Comparison of ENCODE assay signal across 14 cellular contexts in the genomic region with DNA sequence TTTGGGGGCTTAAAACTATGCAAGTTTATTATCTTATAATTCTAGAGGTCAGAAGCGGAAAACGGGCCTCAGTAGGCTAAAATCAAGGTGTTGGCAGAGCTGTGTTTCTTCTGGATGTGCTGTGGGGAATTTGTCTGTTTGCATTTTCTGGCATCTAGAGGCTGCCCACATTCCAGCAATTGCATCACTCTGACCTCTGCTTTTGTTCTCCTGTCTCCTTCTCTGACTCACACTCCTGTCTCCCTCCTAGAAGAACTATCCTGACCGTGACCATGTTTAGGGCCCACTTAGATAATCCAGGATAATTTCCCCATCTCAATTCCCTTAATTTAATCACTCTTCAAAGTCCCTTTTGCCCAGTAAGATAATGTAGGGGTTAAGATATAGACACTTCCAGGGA.
DNase-seq lines count a peak whose midpoint lies in the region; TF ChIP-seq lines count a peak whose summit lies in the region.
"Had no signal": no experiment of that assay in that cellular context is flagged by ENCODE, and none has a peak within 500 bp of the region (broad histone marks: within the 10 kb centered on the region; RNA-seq: fewer than 3 reads in every experiment).

No MANE protein-coding gene starts in this region.

- H3K4me3 Mint-ChIP-seq in chondrocyte (ENCODE audit: unreplicated experiment), result no peak overlapping the region
- H3K4me3 Mint-ChIP-seq: activated naive CD8-positive, alpha-beta T cell treated with anti-CD3 and anti-CD28 coated beads for 36 hours; natural killer cell; type B pancreatic cell had no signal

- H3K27ac Mint-ChIP-seq in chondrocyte (ENCODE audit: unreplicated experiment), result peak overlapping the region; percentile 53
- H3K27ac Mint-ChIP-seq: activated naive CD8-positive, alpha-beta T cell treated with anti-CD3 and anti-CD28 coated beads for 36 hours; natural killer cell; type B pancreatic cell had no signal

- no peak for TF ChIP-seq CTCF in chondrocyte (IDR thresholded peaks at IDR 0.05)

- H3K27me3 Mint-ChIP-seq in chondrocyte (ENCODE audit: low read depth), result peaks cover 6% of the 10 kb centered on the region
- H3K27me3 Mint-ChIP-seq: activated naive CD8-positive, alpha-beta T cell treated with anti-CD3 and anti-CD28 coated beads for 36 hours; type B pancreatic cell had no signal

- peaks cover 17% of the 10 kb centered on the region for H3K9me3 Mint-ChIP-seq in chondrocyte (ENCODE audit: low read depth)

- DNase-seq in AG20443 (ENCODE audit: low spot score) (peak; percentile 36), NCI-H2227 treated with DMSO at 0.1 percent for 48 hours (lab: John Stamatoyannopoulos, UW) (peak; percentile 4), chondrocyte (ENCODE audit: low spot score) (no peak), iPS DF 19.7 (ENCODE audit: low read depth, low spot score) (peak; percentile 28), NCI-H2107 treated with DMSO at 0.1 percent for 48 hours (lab: John Stamatoyannopoulos, UW; ENCODE audit: unreplicated experiment) (no peak), NCI-H524 treated with DMSO at 0.1 percent for 48 hours (lab: John Stamatoyannopoulos, UW) (no peak), NK-92 (lab: John Stamatoyannopoulos, UW; ENCODE audit: unreplicated experiment) (no peak)
- no peak for DNase-seq in stimulated activated CD4-positive, alpha-beta T cell treated with anti-CD3 and anti-CD28 coated beads, Interleukin-2, amount 100 ng/mL, for 48 hours
- DNase-seq: activated CD8-positive, alpha-beta memory T cell treated with anti-CD3 and anti-CD28 coated beads, Interleukin-2, amount 50 U/mL, for 4 hours; activated naive CD8-positive, alpha-beta T cell treated with anti-CD3 and anti-CD28 coated beads for 36 hours; Kasumi-1; natural killer cell; NCI-H2171 had no signal

- peaks cover 7% of the 10 kb centered on the region for H3K4me1 Mint-ChIP-seq in chondrocyte (ENCODE audit: low read depth)
- H3K4me1 Mint-ChIP-seq: activated naive CD8-positive, alpha-beta T cell treated with anti-CD3 and anti-CD28 coated beads for 36 hours; natural killer cell had no signal

- H3K36me3 Mint-ChIP-seq in chondrocyte (ENCODE audit: low read depth), result no peaks in the 10 kb centered on the region
- H3K36me3 Mint-ChIP-seq: activated naive CD8-positive, alpha-beta T cell treated with anti-CD3 and anti-CD28 coated beads for 36 hours; type B pancreatic cell had no signal

Comparison
In these comparisons a context has a peak if more than half of its experiments do, and no peak if none do; other contexts are left out.
1. DNase-seq: peak in AG20443 (single experiment), NCI-H2227 treated with DMSO at 0.1 percent for 48 hours (single experiment) and iPS DF 19.7 (single experiment); none in chondrocyte (single experiment), NCI-H2107 treated with DMSO at 0.1 percent for 48 hours (single experiment), NCI-H524 treated with DMSO at 0.1 percent for 48 hours (single experiment), stimulated activated CD4-positive, alpha-beta T cell treated with anti-CD3 and anti-CD28 coated beads, Interleukin-2, amount 100 ng/mL, for 48 hours (0 of 2) and NK-92 (single experiment).